ENCODE assay signal across 17 cellular contexts in the genomic region with DNA sequence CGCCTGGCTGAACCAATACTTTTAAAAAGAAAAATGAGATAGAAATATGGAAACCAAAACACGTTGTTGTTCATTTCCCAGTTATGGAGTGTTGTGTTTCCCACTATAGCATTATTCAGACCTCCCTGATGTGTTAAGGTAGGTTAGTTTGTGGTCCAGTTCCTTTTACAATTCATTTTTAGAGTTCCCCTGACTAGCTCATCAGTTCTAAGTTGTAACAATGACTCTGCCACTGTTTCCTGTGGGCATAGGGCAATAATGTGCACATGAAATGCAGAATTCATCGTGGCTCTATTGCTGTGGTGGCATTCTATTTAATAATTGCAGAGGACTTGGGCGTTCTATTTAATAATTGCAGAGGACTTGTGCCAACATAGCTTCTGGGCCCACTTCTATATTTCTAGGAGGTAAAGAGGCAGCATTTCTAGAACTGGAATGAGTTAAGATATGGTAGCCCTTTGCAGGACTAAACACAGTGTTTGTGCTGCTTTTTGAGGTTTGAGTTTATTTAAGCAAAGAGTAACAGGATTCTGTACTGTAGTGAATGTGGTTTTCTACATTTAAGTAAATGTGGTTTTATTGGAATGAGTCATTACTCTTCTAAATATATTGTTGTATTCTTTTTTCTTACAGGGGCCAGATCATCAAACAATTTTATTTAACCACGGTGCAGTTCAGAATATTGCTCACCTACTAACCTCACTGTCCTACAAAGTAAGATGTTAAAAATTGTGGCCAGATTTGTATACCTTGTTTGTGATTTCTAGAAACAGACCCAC. TPM values are rescaled to one million over a fixed set of nuclear protein-coding genes. Genes with fewer than 3 reads are reported as not detected.
A peak's percentile ranks its signal among the peaks of the same experiment; 100 is the strongest.
DNase-seq lines count a peak whose midpoint lies in the region; ATAC-seq and TF ChIP-seq lines count a peak whose summit lies in the region.
"Had no signal": no experiment of that assay in that cellular context is flagged by ENCODE, and none has a peak within 500 bp of the region (broad histone marks: within the 10 kb centered on the region; RNA-seq: fewer than 3 reads in every experiment).

No MANE protein-coding gene starts in this region.

- H3K27ac Mint-ChIP-seq in activated CD4-positive, alpha-beta memory T cell treated with anti-CD3 and anti-CD28 coated beads, Interleukin-2, amount 10 ng/mL, durations not matched to agents 7 days and 5 days, result peak overlapping the region; percentile 34
- H3K27ac Mint-ChIP-seq in CD14-positive monocyte, result peak overlapping the region in 1 of 7 donors; percentile 20
- H3K27ac Mint-ChIP-seq: dendritic cell treated with granulocyte-macrophage colony-stimulating factor and Interleukin-4, amounts not matched to agents 40 ng/mL and 50 ng/mL, for 4 days; H9 had no signal

- peaks cover 15% of the 10 kb centered on the region for H3K4me1 Mint-ChIP-seq in activated CD4-positive, alpha-beta memory T cell treated with anti-CD3 and anti-CD28 coated beads, Interleukin-2, amount 10 ng/mL, durations not matched to agents 7 days and 5 days
- H3K4me1 Mint-ChIP-seq in CD14-positive monocyte, result no peaks in the 10 kb centered on the region
- H3K4me1 Mint-ChIP-seq: H9 had no signal

- H3K4me3 ChIP-seq in fibroblast of lung (replicated peaks in 1 of 4; ENCODE audit: control extremely low read depth in 1 of 4, insufficient read depth in 1 of 4, low read depth in 3 of 4, low read length in 4 of 4), result no peak overlapping the region
- H3K4me3 ChIP-seq in heart right ventricle, result no peak overlapping the region
- H3K4me3 ChIP-seq: sigmoid colon, thyroid gland had no signal

- H3K27me3 ChIP-seq in fibroblast of lung (ENCODE audit: control insufficient read depth, insufficient read depth, low read length) (no peaks in the 10 kb centered on the region), heart right ventricle (no peaks in the 10 kb centered on the region)
- H3K27me3 ChIP-seq: sigmoid colon, thyroid gland had no signal

- DNase-seq in COLO829 (ENCODE audit: low spot score), result peak; percentile 28
- peak; percentile 83 for DNase-seq in H4 (ENCODE audit: low spot score)
- no peak for DNase-seq in activated CD4-positive, alpha-beta memory T cell treated with anti-CD3 and anti-CD28 coated beads, Interleukin-2, amount 10 ng/mL, durations not matched to agents 7 days and 5 days
- DNase-seq in fibroblast of lung (ENCODE audit: low read depth in 2 of 2), result peak; percentile 40 to 68
- DNase-seq in heart right ventricle, result no peak
- DNase-seq in left lobe of liver (ENCODE audit: low spot score), result no peak
- DNase-seq in CD14-positive monocyte (ENCODE audit: low spot score), result no peak
- DNase-seq: DMS79; H9; head of caudate nucleus; kidney; sigmoid colon; stimulated activated CD4-positive, alpha-beta T cell treated with anti-CD3 and anti-CD28 coated beads, Interleukin-4, amount 100 ng/mL, for 1 hour; thyroid gland had no signal

- 93 to 98% methylated on average over 5 of the region's 5 CpGs for WGBS in heart right ventricle, 2 donors

- H3K9me3 ChIP-seq in fibroblast of lung (ENCODE audit: control insufficient read depth, insufficient read depth, low read depth, low read length), result no peaks in the 10 kb centered on the region
- H3K9me3 ChIP-seq in heart right ventricle, result no peaks in the 10 kb centered on the region
- H3K9me3 ChIP-seq: sigmoid colon, thyroid gland had no signal

- no peak overlapping the region for H2AFZ ChIP-seq in fibroblast of lung (ENCODE audit: low read length)

- CTCF ChIA-PET in activated CD4-positive, alpha-beta memory T cell treated with anti-CD3 and anti-CD28 coated beads, Interleukin-2, amount 10 ng/mL, durations not matched to agents 7 days and 5 days (lab: Charles Lee), result no interaction called here

- H3K27me3 Mint-ChIP-seq in activated CD4-positive, alpha-beta memory T cell treated with anti-CD3 and anti-CD28 coated beads, Interleukin-2, amount 10 ng/mL, durations not matched to agents 7 days and 5 days, result no peaks in the 10 kb centered on the region
- H3K27me3 Mint-ChIP-seq in CD14-positive monocyte (ENCODE audit: low read depth in 3 of 3), result no peaks in the 10 kb centered on the region
- H3K27me3 Mint-ChIP-seq: dendritic cell treated with granulocyte-macrophage colony-stimulating factor and Interleukin-4, amounts not matched to agents 40 ng/mL and 50 ng/mL, for 4 days had no signal

- H3K36me3 ChIP-seq in fibroblast of lung (ENCODE audit: control insufficient read depth, insufficient read depth, low read length), result no peaks in the 10 kb centered on the region
- H3K36me3 ChIP-seq in heart right ventricle, result peaks cover 0 to 100% (median 48%) of the 10 kb centered on the region in 9 donors

- no peaks in the 10 kb centered on the region for H3K79me2 ChIP-seq in fibroblast of lung (ENCODE audit: control insufficient read depth, insufficient read depth, low read length)

- no peak overlapping the region for H3K4me3 Mint-ChIP-seq in activated CD4-positive, alpha-beta memory T cell treated with anti-CD3 and anti-CD28 coated beads, Interleukin-2, amount 10 ng/mL, durations not matched to agents 7 days and 5 days
- no peak overlapping the region for H3K4me3 Mint-ChIP-seq in CD14-positive monocyte
- H3K4me3 Mint-ChIP-seq: dendritic cell treated with granulocyte-macrophage colony-stimulating factor and Interleukin-4, amounts not matched to agents 40 ng/mL and 50 ng/mL, for 4 days; H9 had no signal

- no peak overlapping the region for H3K4me2 ChIP-seq in fibroblast of lung (ENCODE audit: extremely low read depth, insufficient read depth, low read length)

- H4K20me1 ChIP-seq in fibroblast of lung (ENCODE audit: control insufficient read depth, extremely low read depth, insufficient read depth, low read length), result no peaks in the 10 kb centered on the region

- H3K4me1 ChIP-seq in fibroblast of lung (ENCODE audit: control insufficient read depth, extremely low read depth, insufficient read depth, low read length) (no peaks in the 10 kb centered on the region), heart right ventricle (peaks cover 0 to 10% (median 0%) of the 10 kb centered on the region in 9 donors)
- H3K4me1 ChIP-seq: sigmoid colon, thyroid gland had no signal

- H3K9me3 Mint-ChIP-seq in activated CD4-positive, alpha-beta memory T cell treated with anti-CD3 and anti-CD28 coated beads, Interleukin-2, amount 10 ng/mL, durations not matched to agents 7 days and 5 days, result no peaks in the 10 kb centered on the region
- H3K9me3 Mint-ChIP-seq in CD14-positive monocyte, result peaks cover 0 to 2% (median 0%) of the 10 kb centered on the region in 7 donors
- H3K9me3 Mint-ChIP-seq: dendritic cell treated with granulocyte-macrophage colony-stimulating factor and Interleukin-4, amounts not matched to agents 40 ng/mL and 50 ng/mL, for 4 days; H9 had no signal

- H3K9ac ChIP-seq in fibroblast of lung (ENCODE audit: insufficient read depth, low read length), result no peak overlapping the region

- H3K36me3 Mint-ChIP-seq in activated CD4-positive, alpha-beta memory T cell treated with anti-CD3 and anti-CD28 coated beads, Interleukin-2, amount 10 ng/mL, durations not matched to agents 7 days and 5 days (ENCODE audit: low read depth), result peaks cover 52% of the 10 kb centered on the region
- H3K36me3 Mint-ChIP-seq in CD14-positive monocyte, result peaks cover 69 to 84% of the 10 kb centered on the region in 2 donors

- no peak overlapping the region for H3K27ac ChIP-seq in fibroblast of lung (ENCODE audit: insufficient read depth, low read length)
- no peak overlapping the region for H3K27ac ChIP-seq in heart right ventricle
- H3K27ac ChIP-seq: C4-2B, sigmoid colon, thyroid gland had no signal

- TF ChIP-seq CTCF in fibroblast of lung (conservative IDR thresholded peaks at IDR 0.05 in 1 of 2, IDR thresholded peaks at IDR 0.05 in 1 of 2; ENCODE audit: low read depth in 1 of 2, low read length in 2 of 2) (no peak), heart right ventricle (IDR thresholded peaks at IDR 0.05) (no peak), CD14-positive monocyte (IDR thresholded peaks at IDR 0.05) (no peak)

- POLR2A ChIA-PET in activated CD4-positive, alpha-beta memory T cell treated with anti-CD3 and anti-CD28 coated beads, Interleukin-2, amount 10 ng/mL, durations not matched to agents 7 days and 5 days (lab: Charles Lee), result interaction anchor here (1.5 kb wide), 1 partner anchor 47 kb away, joined by 4 read pairs; no protein-coding TSS in a partner anchor

- no peak for ATAC-seq in heart right ventricle
- ATAC-seq in left lobe of liver, result no peak
- ATAC-seq in HG03439 (IDR thresholded peaks at IDR 0.05; ENCODE audit: unreplicated experiment), result no peak

- intact Hi-C loops in heart right ventricle (cut with DNase I) (no loop called here), CD14-positive monocyte (cut with micrococcal nuclease) (no loop called here)

RNA-seq across cellular contexts. Expression of gene ARMC8, which starts 47.5 kb away (rescaled TPM):
- 40.0 and 81.3 TPM in 2 replicates for total RNA-seq in H4 (2014; rRNA removed; shearing (Covaris generic))
- total RNA-seq in activated CD4-positive, alpha-beta memory T cell treated with anti-CD3 and anti-CD28 coated beads, Interleukin-2, amount 10 ng/mL, durations not matched to agents 7 days and 5 days, result 10 to 100 TPM; 44.0 to 50.1 TPM
- total RNA-seq in fibroblast of lung (45.9 and 49.6 TPM in 2 replicates), heart right ventricle (10 to 100 TPM; 28.2 to 49.3 (median 30.1) TPM), left lobe of liver (14.0 TPM)
- polyA plus RNA-seq in fibroblast of lung (43.6 and 44.7 TPM in 2 replicates), heart right ventricle (10 to 100 TPM; 13.8 to 23.0 TPM), CD14-positive monocyte (10 to 100 TPM; 34.3 to 43.9 TPM)
- polyA plus RNA-seq in fibroblast of lung (2012), result 24.9 and 25.3 TPM in 2 replicates
- 112 and 169 TPM in 2 replicates for polyA minus RNA-seq in fibroblast of lung (ENCODE audit: low replicate concordance)

RNA-seq across cellular contexts. Expression of gene DBR1, which starts 59.9 kb away (rescaled TPM):
- 27.6 and 31.9 TPM in 2 replicates for total RNA-seq in H4 (2014; rRNA removed; shearing (Covaris generic))
- 10 to 100 TPM; 19.4 to 20.0 TPM for total RNA-seq in activated CD4-positive, alpha-beta memory T cell treated with anti-CD3 and anti-CD28 coated beads, Interleukin-2, amount 10 ng/mL, durations not matched to agents 7 days and 5 days
- total RNA-seq in fibroblast of lung, result 19.7 and 21.6 TPM in 2 replicates
- polyA plus RNA-seq in fibroblast of lung, result 16.2 and 18.2 TPM in 2 replicates
- 8.9 and 10.9 TPM in 2 replicates for polyA plus RNA-seq in fibroblast of lung (2012)
- polyA minus RNA-seq in fibroblast of lung (ENCODE audit: low replicate concordance), result 5.8 and 6.4 TPM in 2 replicates
- total RNA-seq in heart right ventricle, result 10 to 100 TPM in 2 of 10 donors, 1 to 10 TPM in 8; 6.4 to 10.5 (median 9.0) TPM
- 1 to 10 TPM; 3.3 to 5.5 TPM for polyA plus RNA-seq in heart right ventricle
- total RNA-seq in left lobe of liver, result 5.6 TPM
- 1 to 10 TPM; 4.8 to 7.5 TPM for polyA plus RNA-seq in CD14-positive monocyte

Comparison
In these comparisons a context has a peak if more than half of its experiments do, and no peak if none do; other contexts are left out.
1. DNase-seq: peak in COLO829 (single experiment), H4 (single experiment) and fibroblast of lung (2 of 2); none in activated CD4-positive, alpha-beta memory T cell treated with anti-CD3 and anti-CD28 coated beads, Interleukin-2, amount 10 ng/mL, durations not matched to agents 7 days and 5 days (single experiment), heart right ventricle (0 of 2), left lobe of liver (single experiment) and CD14-positive monocyte (single experiment).